In genomic region chr20:5364136-5364821, GRCh38 we compare ENCODE assay signal across 19 cellular contexts. TPM values are rescaled to one million over a fixed set of nuclear protein-coding genes. Genes with fewer than 3 reads are reported as not detected.
A peak's percentile ranks its signal among the peaks of the same experiment; 100 is the strongest.
DNase-seq lines count a peak whose midpoint lies in the region; ATAC-seq, FAIRE-seq and TF ChIP-seq lines count a peak whose summit lies in the region.
"Had no signal": no experiment of that assay in that cellular context is flagged by ENCODE, and none has a peak within 500 bp of the region (broad histone marks: within the 10 kb centered on the region; RNA-seq: fewer than 3 reads in every experiment).

No MANE protein-coding gene starts in this region.

- ATAC-seq in HepG2 = no peak
- no peak for ATAC-seq in right lobe of liver
- no peak for ATAC-seq in mucosa of descending colon

- POLR2A ChIA-PET in HepG2 (lab: Yijun Ruan, JAX) = no interaction called here

- 4% methylated on average over 4 of the region's 4 CpGs for WGBS in HepG2 (ENCODE audit: low lambda C conversion rate)
- WGBS in right lobe of liver (ENCODE audit: insufficient coverage, low coverage, low lambda C conversion rate, missing lambda C conversion rate) = 29% methylated on average over 4 of the region's 4 CpGs

- no peak for FAIRE-seq in HepG2 (lab: Jason Lieb, UNC)
- no peak for FAIRE-seq in urothelium cell line (lab: Jason Lieb, UNC)
- FAIRE-seq: frontal cortex had no signal

- H3K27me3 ChIP-seq in HepG2 (ENCODE audit: control insufficient read depth in 1 of 2, insufficient read depth in 2 of 2, low read length in 2 of 2) (0 out of 5 replicates have a peak, but pooled peaks cover 0 to 3% of the 10 kb centered on the region in 2 experiments), right lobe of liver (no peaks in the 10 kb centered on the region)
- H3K27me3 ChIP-seq: neural progenitor cell had no signal

- H3K36me3 ChIP-seq in HepG2 (replicated peaks in 1 of 2; ENCODE audit: control insufficient read depth in 1 of 2, insufficient read depth in 2 of 2, low read length in 2 of 2) (no peaks in the 10 kb centered on the region), right lobe of liver (no peaks in the 10 kb centered on the region), mucosa of descending colon (ENCODE audit: low read depth) (no peaks in the 10 kb centered on the region)
- H3K36me3 ChIP-seq: neural progenitor cell, prostate gland, spleen had no signal

- BruUV-seq in HepG2 (replicated peaks; lab: Mats Ljungman, UMichigan) = no TSS peak

- TF ChIP-seq EP300 in HepG2 (IDR thresholded peaks at IDR 0.05; ENCODE audit: low read depth in 2 of 2, low read length in 2 of 2) = no peak
- no peak for TF ChIP-seq EP300 in HepG2 (CRISPR knock-in tag; IDR thresholded peaks at IDR 0.05; ENCODE audit: borderline replicate concordance)

- in situ Hi-C loops in HepG2 (cut with HindIII; ENCODE audit: extremely low pct_ligation_motif_present, low pct_unique_long_range_greater_than_20kb) = no loop called here

- TF ChIP-seq CTCF in HepG2 (CRISPR knock-in tag; IDR thresholded peaks at IDR 0.05) (no peak), right lobe of liver (IDR thresholded peaks at IDR 0.05) (no peak), mucosa of descending colon (IDR thresholded peaks at IDR 0.05) (no peak)

- TF ChIP-seq POLR2A in HepG2 (IDR thresholded peaks at IDR 0.05; ENCODE audit: insufficient read depth in 1 of 2, low read depth in 2 of 2, low read length in 2 of 2) = no peak
- TF ChIP-seq POLR2A in right lobe of liver (IDR thresholded peaks at IDR 0.05) = no peak

- H3K79me2 ChIP-seq in HepG2 (ENCODE audit: insufficient read depth, low read length) = no peaks in the 10 kb centered on the region

- no peaks in the 10 kb centered on the region for H4K20me1 ChIP-seq in HepG2 (ENCODE audit: insufficient read depth, low read length)

- H3K27ac ChIP-seq in HepG2 (ENCODE audit: extremely low read length, insufficient read depth, low read length) (no peak overlapping the region), right lobe of liver (no peak overlapping the region), epithelial cell of prostate (peak overlapping the region; percentile 56)
- H3K27ac ChIP-seq: neural progenitor cell, prostate gland, spleen had no signal

- H3K4me2 ChIP-seq in HepG2 (ENCODE audit: low read depth, low read length) = no peak overlapping the region
- H3K4me2 ChIP-seq: neural progenitor cell had no signal

- H3K4me1 ChIP-seq in HepG2 (ENCODE audit: insufficient read depth, low read length) (no peaks in the 10 kb centered on the region), right lobe of liver (no peaks in the 10 kb centered on the region), mucosa of descending colon (ENCODE audit: low read depth) (no peaks in the 10 kb centered on the region)
- H3K4me1 ChIP-seq: neural progenitor cell, prostate gland, spleen had no signal

- no peak overlapping the region for H2AFZ ChIP-seq in HepG2 (ENCODE audit: low read length)
- H2AFZ ChIP-seq: neural progenitor cell had no signal

- no peak for DNase-seq in HepG2 (ENCODE audit: low spot score)
- no peak for DNase-seq in right lobe of liver
- peak; percentile 58 for DNase-seq in OCI-M1 (lab: John Stamatoyannopoulos, UW)
- DNase-seq in epithelial cell of prostate (ENCODE audit: low read depth, low spot score) = peak; percentile 27
- DNase-seq in urothelium cell line (ENCODE audit: low spot score) = peak; percentile 35
- no peak for DNase-seq in mucosa of descending colon
- no peak for DNase-seq in dermis blood vessel endothelial cell
- no peak for DNase-seq in activated effector memory CD4-positive, alpha-beta T cell treated with anti-CD3 and anti-CD28 coated beads, Interleukin-2, amount 50 U/mL, for 16 hours
- DNase-seq: CD4-positive, CD25-positive, alpha-beta regulatory T cell; DMS79; NCI-H1436 treated with DMSO at 0.1 percent for 48 hours; NCI-H2171 treated with DMSO at 0.1 percent for 48 hours; NCI-H774; spleen; T1000 had no signal

- TF ChIP-seq RAD21 in HepG2 (CRISPR knock-in tag; IDR thresholded peaks at IDR 0.05) = no peak

- intact Hi-C loops in HepG2 (cut with micrococcal nuclease; ENCODE audit: unreplicated experiment) = no loop called here
- intact Hi-C loops in right lobe of liver (cut with DNase I) = no loop called here
- intact Hi-C loops in mucosa of descending colon (cut with DNase I, micrococcal nuclease) = no loop called here

- CTCF ChIA-PET in HepG2 (lab: Yijun Ruan, JAX; ENCODE audit: low intra/inter-chr PET ratio, low total read pairs) = no interaction called here

- H3K4me3 ChIP-seq in HepG2 (replicated peaks in 1 of 3; ENCODE audit: insufficient read depth in 1 of 3, low read depth in 2 of 3, low read length in 3 of 3) = no peak overlapping the region
- no peak overlapping the region for H3K4me3 ChIP-seq in right lobe of liver
- no peak overlapping the region for H3K4me3 ChIP-seq in mucosa of descending colon
- H3K4me3 ChIP-seq: neural progenitor cell, prostate gland, spleen had no signal

- H3K9me3 ChIP-seq in HepG2 (ENCODE audit: low read length) = peaks cover 24% of the 10 kb centered on the region
- no peaks in the 10 kb centered on the region for H3K9me3 ChIP-seq in right lobe of liver
- peaks cover 3% of the 10 kb centered on the region for H3K9me3 ChIP-seq in mucosa of descending colon
- H3K9me3 ChIP-seq: prostate gland had no signal

- no peak overlapping the region for H3K9ac ChIP-seq in HepG2 (ENCODE audit: insufficient read depth, low read depth, low read length)
- H3K9ac ChIP-seq: neural progenitor cell had no signal

TF ChIP-seq in HepG2, 621 proteins besides CTCF, POLR2A, EP300 and RAD21:
- no peak for TF ChIP-seq NFE2L1 (CRISPR knock-in tag; IDR thresholded peaks at IDR 0.05; ENCODE audit: borderline replicate concordance)
- TF ChIP-seq TEAD3 (CRISPR knock-in tag; optimal IDR thresholded peaks at IDR 0.05; ENCODE audit: borderline replicate concordance) = peak; percentile 22
- TF ChIP-seq ELF3 (CRISPR knock-in tag; IDR thresholded peaks at IDR 0.05) = 0 out of 2 replicates have a peak, but pooled peaks have one; percentile 31
- no peak for TF ChIP-seq SIX4 (CRISPR knock-in tag; IDR thresholded peaks at IDR 0.05)
TF ChIP-seq in HepG2: peak in this region for 2.

RNA-seq across cellular contexts. Expression of gene PROKR2, which starts 47.5 kb away (rescaled TPM):
- total RNA-seq in HepG2 (2016; rRNA removed; fragmentation: Illumina TruSeq; extraction: Trizol) (not detected in 2 replicates), right lobe of liver (not detected), mucosa of descending colon (not detected), dermis blood vessel endothelial cell (not detected in 2 replicates)
- total RNA-seq in HepG2 (2016; cell fraction: cytosol; rRNA removed; fragmentation: Illumina TruSeq; extraction: Trizol; ENCODE audit: low read depth) = not detected in 2 replicates
- total RNA-seq in HepG2 (2016; cell fraction: insoluble cytoplasmic fraction; rRNA removed; fragmentation: Illumina TruSeq; extraction: Trizol) = not detected in 2 replicates
- total RNA-seq in HepG2 (2016; cell fraction: membrane; rRNA removed; fragmentation: Illumina TruSeq; extraction: Trizol) = not detected in 2 replicates
- not detected in 2 replicates for total RNA-seq in HepG2 (2016; cell fraction: nucleus; rRNA removed; fragmentation: Illumina TruSeq; extraction: Trizol)
- polyA plus RNA-seq in HepG2 (2011; rRNA removed) = not detected in 2 replicates
- polyA plus RNA-seq in HepG2 (2011; cell fraction: cytosol; rRNA removed) = not detected in 2 replicates
- not detected in 2 replicates for polyA plus RNA-seq in HepG2 (2011; cell fraction: nucleus; rRNA removed)
- polyA plus RNA-seq in HepG2 (2012) = not detected in 2 replicates
- polyA plus RNA-seq in HepG2 (2016; cell fraction: cytosol; fragmentation: Illumina TruSeq; extraction: Trizol; ENCODE audit: low read depth) = not detected in 2 replicates
- polyA plus RNA-seq in HepG2 (2016; cell fraction: insoluble cytoplasmic fraction; fragmentation: Illumina TruSeq; extraction: Trizol; ENCODE audit: low read depth) = not detected in 2 replicates
- polyA plus RNA-seq in HepG2 (2016; cell fraction: membrane; fragmentation: Illumina TruSeq; extraction: Trizol; ENCODE audit: low read depth) = not detected in 2 replicates
- polyA plus RNA-seq in HepG2 (2016; cell fraction: nucleus; fragmentation: Illumina TruSeq; extraction: Trizol; ENCODE audit: insufficient read depth, low read depth) = not detected in 2 replicates
- not detected in 2 replicates for polyA minus RNA-seq in HepG2 (2011; rRNA and poly(A)+ RNA removed; ENCODE audit: low replicate concordance)
- not detected in 2 replicates for polyA minus RNA-seq in HepG2 (2011; cell fraction: cytosol; rRNA and poly(A)+ RNA removed)
- not detected in 2 replicates for polyA minus RNA-seq in HepG2 (2011; cell fraction: nucleus; rRNA and poly(A)+ RNA removed)
- total RNA-seq: CD4-positive, CD25-positive, alpha-beta regulatory T cell; epithelial cell of proximal tubule; prostate gland had no signal
- polyA plus RNA-seq: CD4-positive, CD25-positive, alpha-beta regulatory T cell; spleen had no signal

Comparison
In these comparisons a context has a peak if more than half of its experiments do, and no peak if none do; other contexts are left out.
1. DNase-seq: peak in OCI-M1 (single experiment), epithelial cell of prostate (single experiment) and urothelium cell line (single experiment); none in HepG2 (single experiment), right lobe of liver (0 of 3), mucosa of descending colon (0 of 3), dermis blood vessel endothelial cell (single experiment) and activated effector memory CD4-positive, alpha-beta T cell treated with anti-CD3 and anti-CD28 coated beads, Interleukin-2, amount 50 U/mL, for 16 hours (single experiment).